19 cellular contexts compared by ENCODE assay signal in genomic region chr10:22455068-22455467, GRCh38.
DNase-seq lines count a peak whose midpoint lies in the region; ATAC-seq and TF ChIP-seq lines count a peak whose summit lies in the region.
"Had no signal": no experiment of that assay in that cellular context is flagged by ENCODE, and none has a peak within 500 bp of the region (broad histone marks: within the 10 kb centered on the region; RNA-seq: fewer than 3 reads in every experiment).

No MANE protein-coding gene starts in this region.

- H3K4me3 ChIP-seq in coronary artery (no peak overlapping the region), heart left ventricle (no peak overlapping the region)
- H3K4me3 ChIP-seq: adrenal gland, hepatocyte, vagina had no signal

- no peak for DNase-seq in activated T-cell treated with anti-CD3 and anti-CD28 coated beads, Interleukin-2, amount 50 U/mL, for 72 hours
- DNase-seq in activated T-cell treated with anti-CD3 and anti-CD28 coated beads for 4 hours (no peak), coronary artery (ENCODE audit: low spot score) (no peak), heart left ventricle (no peak), LoVo (ENCODE audit: low spot score) (no peak)
- DNase-seq in naive thymus-derived CD8-positive, alpha-beta T cell = no peak
- DNase-seq: activated CD4-positive, alpha-beta T cell treated with anti-CD3 and anti-CD28 coated beads, Interleukin-2, amount 50 U/mL, for 4 hours; activated T-cell treated with anti-CD3 and anti-CD28 coated beads, Interleukin-2, amount 50 U/mL, for 48 hours; adrenal gland; CD8-positive, alpha-beta T cell; effector CD4-positive, alpha-beta T cell; mesenchymal stem cell; NCI-H2081; NCI-H510A treated with DMSO at 0.1 percent for 48 hours; nephron progenitor cell had no signal

- no peaks in the 10 kb centered on the region for H3K4me1 ChIP-seq in heart left ventricle
- H3K4me1 ChIP-seq: adrenal gland, vagina had no signal

- peaks cover 0 to 5% (median 0%) of the 10 kb centered on the region in 12 donors for H3K9me3 ChIP-seq in heart left ventricle
- H3K9me3 ChIP-seq: adrenal gland, vagina had no signal

- H3K36me3 ChIP-seq in heart left ventricle = no peaks in the 10 kb centered on the region
- H3K36me3 ChIP-seq: adrenal gland, vagina had no signal

- peak; percentile 37 to 53 for ATAC-seq in activated T-cell treated with anti-CD3 and anti-CD28 coated beads, Interleukin-2, amount 50 U/mL, for 72 hours (replicated peaks in 1 of 2)
- ATAC-seq in GM19455 (IDR thresholded peaks at IDR 0.05; ENCODE audit: unreplicated experiment) (peak; percentile 67), HG03175 (IDR thresholded peaks at IDR 0.05; ENCODE audit: unreplicated experiment) (peak; percentile 65), heart left ventricle (no peak)
- ATAC-seq in naive thymus-derived CD8-positive, alpha-beta T cell = peak; percentile 17 to 45
- ATAC-seq: CD8-positive, alpha-beta T cell had no signal

- no peaks in the 10 kb centered on the region for H3K27me3 Mint-ChIP-seq in activated T-cell treated with anti-CD3 and anti-CD28 coated beads, Interleukin-2, amount 50 U/mL, for 72 hours (ENCODE audit: low read depth)
- H3K27me3 Mint-ChIP-seq in naive thymus-derived CD8-positive, alpha-beta T cell = peaks cover 0 to 7% (median 4%) of the 10 kb centered on the region in 5 donors

- peaks cover 0 to 1% (median 0%) of the 10 kb centered on the region in 9 donors for H3K27me3 ChIP-seq in heart left ventricle
- H3K27me3 ChIP-seq: adrenal gland, hepatocyte, vagina had no signal

- POLR2A ChIA-PET in naive thymus-derived CD8-positive, alpha-beta T cell (lab: Charles Lee) = interaction anchor here (0.6 to 4.0 kb wide), 3 partner anchors 18 to 146 kb away, joined by 3 to 17 read pairs (median 7); no protein-coding TSS in a partner anchor

- no peaks in the 10 kb centered on the region for H3K36me3 Mint-ChIP-seq in activated T-cell treated with anti-CD3 and anti-CD28 coated beads, Interleukin-2, amount 50 U/mL, for 72 hours (ENCODE audit: insufficient read depth in 2 of 2)
- H3K36me3 Mint-ChIP-seq in naive thymus-derived CD8-positive, alpha-beta T cell = peaks cover 0 to 2% (median 0%) of the 10 kb centered on the region in 3 donors
- H3K36me3 Mint-ChIP-seq: CD8-positive, alpha-beta T cell had no signal

- H3K4me3 Mint-ChIP-seq in activated T-cell treated with anti-CD3 and anti-CD28 coated beads, Interleukin-2, amount 50 U/mL, for 72 hours = no peak overlapping the region
- H3K4me3 Mint-ChIP-seq in naive thymus-derived CD8-positive, alpha-beta T cell = no peak overlapping the region
- H3K4me3 Mint-ChIP-seq: CD8-positive, alpha-beta T cell; nephron progenitor cell had no signal

- no peak overlapping the region for H3K27ac ChIP-seq in coronary artery
- H3K27ac ChIP-seq in heart left ventricle = no peak overlapping the region
- H3K27ac ChIP-seq: adrenal gland, hepatocyte, vagina had no signal

- intact Hi-C loops in heart left ventricle (cut with DNase I) = no loop called here

- H3K27ac Mint-ChIP-seq in activated T-cell treated with anti-CD3 and anti-CD28 coated beads, Interleukin-2, amount 50 U/mL, for 72 hours = peak overlapping the region; percentile 50
- H3K27ac Mint-ChIP-seq in naive thymus-derived CD8-positive, alpha-beta T cell = no peak overlapping the region
- H3K27ac Mint-ChIP-seq: CD8-positive, alpha-beta T cell had no signal

- 85 to 90% (median 87%) methylated on average over 4 of the region's 4 CpGs for WGBS in heart left ventricle, 4 donors

- TF ChIP-seq CTCF in coronary artery (IDR thresholded peaks at IDR 0.05) (no peak), heart left ventricle (IDR thresholded peaks at IDR 0.05) (no peak)

- H3K4me1 Mint-ChIP-seq in activated T-cell treated with anti-CD3 and anti-CD28 coated beads, Interleukin-2, amount 50 U/mL, for 72 hours (ENCODE audit: low read depth) = peaks cover 13% of the 10 kb centered on the region
- H3K4me1 Mint-ChIP-seq in naive thymus-derived CD8-positive, alpha-beta T cell = peaks cover 0 to 11% (median 6%) of the 10 kb centered on the region in 4 donors

- H3K9me3 Mint-ChIP-seq in activated T-cell treated with anti-CD3 and anti-CD28 coated beads, Interleukin-2, amount 50 U/mL, for 72 hours = no peaks in the 10 kb centered on the region
- peaks cover 0 to 5% (median 0%) of the 10 kb centered on the region in 9 donors for H3K9me3 Mint-ChIP-seq in naive thymus-derived CD8-positive, alpha-beta T cell

- no peak for TF ChIP-seq POLR2A in heart left ventricle (IDR thresholded peaks at IDR 0.05)

Comparison
In these comparisons a context has a peak if more than half of its experiments do, and no peak if none do; other contexts are left out.
1. ATAC-seq: peak in activated T-cell treated with anti-CD3 and anti-CD28 coated beads, Interleukin-2, amount 50 U/mL, for 72 hours (2 of 2), GM19455 (single experiment), HG03175 (single experiment) and naive thymus-derived CD8-positive, alpha-beta T cell (2 of 2); none in heart left ventricle (0 of 4).